In genomic region chr1:17735340-17735739, GRCh38 we compare ENCODE assay signal across 37 cellular contexts. TPM values are rescaled to one million over a fixed set of nuclear protein-coding genes. Genes with fewer than 3 reads are reported as not detected.
"Had no signal": no experiment of that assay in that cellular context is flagged by ENCODE, and none has a peak within 500 bp of the region (broad histone marks: within the 10 kb centered on the region; RNA-seq: fewer than 3 reads in every experiment).

No MANE protein-coding gene starts in this region.

- H3K4me3 ChIP-seq: left lung, lower lobe of right lung, right atrium auricular region, right lobe of liver, smooth muscle cell, transverse colon, upper lobe of left lung, vagina had no signal

- H3K27ac ChIP-seq: left lung, lower lobe of right lung, neutrophil, parathyroid adenoma, right atrium auricular region, right lobe of liver, transverse colon, upper lobe of left lung, vagina had no signal

- H3K9ac ChIP-seq: parathyroid adenoma had no signal

- DNase-seq: hypothalamus; immature natural killer cell; kidney; left colon; left lung; lower lobe of right lung; mammary epithelial cell; mesenchymal stem cell; naive thymus-derived CD8-positive, alpha-beta T cell; occipital lobe; right lobe of liver; stimulated activated CD4-positive, alpha-beta T cell treated with anti-CD3 and anti-CD28 coated beads, Interleukin-1b, Interleukin-23, amount 100 ng/mL, for 48 hours; stimulated activated CD4-positive, alpha-beta T cell treated with anti-CD3 and anti-CD28 coated beads, Interleukin-2, amount 100 ng/mL, for 48 hours; stimulated activated CD4-positive, alpha-beta T cell treated with anti-CD3 and anti-CD28 coated beads, Interleukin-4, amount 100 ng/mL, for 4 hours; stimulated activated CD8-positive, alpha-beta memory T cell treated with anti-CD3 and anti-CD28 coated beads, Interleukin-4, amount 100 ng/mL, for 48 hours; stimulated activated naive CD4-positive, alpha-beta T cell treated with Interleukin-2 at 50 U/mL for 16 hours; stimulated activated naive CD8-positive, alpha-beta T cell treated with anti-CD3 and anti-CD28 coated beads, Interleukin-15, amount 100 ng/mL, for 72 hours; substantia nigra; transverse colon had no signal

- FAIRE-seq: islet of Langerhans, kidney had no signal

- ATAC-seq: left colon; left lung; lower lobe of right lung; naive thymus-derived CD8-positive, alpha-beta T cell; stimulated activated memory B cell treated with anti-CD40 and anti-IgM and Interleukin-4, amounts not matched to agents 10 μg/mL and 1 μg/mL and 100 μg/mL, for 72 hours; stimulated activated naive CD8-positive, alpha-beta T cell treated with anti-CD3 and anti-CD28 coated beads, Interleukin-15, amount 100 ng/mL, for 72 hours had no signal

- H2AFZ ChIP-seq: parathyroid adenoma had no signal

- H3K4me1 ChIP-seq: left lung, lower lobe of right lung, parathyroid adenoma, right atrium auricular region, right lobe of liver, transverse colon, upper lobe of left lung, vagina had no signal

- H3K4me2 ChIP-seq: smooth muscle cell had no signal

- H3K36me3 ChIP-seq: left lung, lower lobe of right lung, neutrophil, right atrium auricular region, right lobe of liver, transverse colon, upper lobe of left lung, vagina had no signal

- H3K79me2 ChIP-seq: parathyroid adenoma had no signal

- H3K27me3 ChIP-seq: right atrium auricular region, right lobe of liver, upper lobe of left lung, vagina had no signal

- H3K9me3 ChIP-seq: left lung, lower lobe of right lung, neutrophil, right atrium auricular region, right lobe of liver, transverse colon, upper lobe of left lung, vagina had no signal

RNA-seq across cellular contexts. Expression of gene ACTL8, which starts 19.8 kb away (rescaled TPM):
- total RNA-seq: kidney; left lung; liver; lower lobe of right lung; mammary epithelial cell; mucosa of gallbladder; naive thymus-derived CD8-positive, alpha-beta T cell; neural crest cell; occipital lobe; osteocyte; posterior vena cava; pulmonary artery endothelial cell; renal cortical epithelial cell; right atrium auricular region; right lobe of liver; skeletal muscle tissue; temporal lobe; transverse colon; upper lobe of left lung; urinary bladder; vagina had no signal
- polyA plus RNA-seq: immature natural killer cell; liver; mammary epithelial cell; naive thymus-derived CD8-positive, alpha-beta T cell; smooth muscle cell; urinary bladder had no signal
